ENCODE assay signal across 1 cellular context in the genomic region with DNA sequence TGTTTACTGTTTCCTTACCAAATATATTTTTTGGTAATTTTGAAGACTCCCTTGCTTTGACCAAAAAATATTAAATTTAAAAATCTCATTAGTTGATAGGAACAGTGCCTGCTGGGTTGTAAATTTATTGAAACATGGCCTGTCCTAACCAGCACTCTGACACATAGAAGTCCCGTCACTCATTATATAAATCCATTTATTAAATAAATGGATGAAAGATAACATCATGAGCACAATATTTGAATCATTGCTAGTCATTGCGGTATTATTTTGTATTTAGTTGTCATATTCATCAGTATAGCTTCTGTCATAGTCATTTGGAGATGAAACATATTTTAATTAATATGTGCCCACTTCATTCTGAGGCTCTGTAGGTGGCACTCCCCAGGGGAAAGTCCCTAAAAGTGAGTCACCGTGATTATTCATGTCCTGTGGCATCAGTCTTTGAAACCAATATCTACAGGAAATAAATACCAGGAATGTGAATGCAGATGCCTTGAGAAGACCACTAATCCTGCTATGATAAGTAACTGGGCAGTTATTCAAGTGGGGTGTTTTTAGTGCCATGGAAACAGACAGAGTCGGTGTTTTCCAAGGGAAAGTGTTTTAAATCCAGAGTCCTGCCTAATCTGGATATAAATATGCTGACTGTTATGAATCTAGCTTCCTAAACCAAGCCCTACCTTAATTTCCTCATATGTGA.
TF ChIP-seq lines count a peak whose summit lies in the region.

No MANE protein-coding gene starts in this region.

TF ChIP-seq in SK-N-SH, 30 proteins besides CTCF, POLR2A, EP300 and RAD21 (continued from another document):
- TF ChIP-seq, protein P1, sequence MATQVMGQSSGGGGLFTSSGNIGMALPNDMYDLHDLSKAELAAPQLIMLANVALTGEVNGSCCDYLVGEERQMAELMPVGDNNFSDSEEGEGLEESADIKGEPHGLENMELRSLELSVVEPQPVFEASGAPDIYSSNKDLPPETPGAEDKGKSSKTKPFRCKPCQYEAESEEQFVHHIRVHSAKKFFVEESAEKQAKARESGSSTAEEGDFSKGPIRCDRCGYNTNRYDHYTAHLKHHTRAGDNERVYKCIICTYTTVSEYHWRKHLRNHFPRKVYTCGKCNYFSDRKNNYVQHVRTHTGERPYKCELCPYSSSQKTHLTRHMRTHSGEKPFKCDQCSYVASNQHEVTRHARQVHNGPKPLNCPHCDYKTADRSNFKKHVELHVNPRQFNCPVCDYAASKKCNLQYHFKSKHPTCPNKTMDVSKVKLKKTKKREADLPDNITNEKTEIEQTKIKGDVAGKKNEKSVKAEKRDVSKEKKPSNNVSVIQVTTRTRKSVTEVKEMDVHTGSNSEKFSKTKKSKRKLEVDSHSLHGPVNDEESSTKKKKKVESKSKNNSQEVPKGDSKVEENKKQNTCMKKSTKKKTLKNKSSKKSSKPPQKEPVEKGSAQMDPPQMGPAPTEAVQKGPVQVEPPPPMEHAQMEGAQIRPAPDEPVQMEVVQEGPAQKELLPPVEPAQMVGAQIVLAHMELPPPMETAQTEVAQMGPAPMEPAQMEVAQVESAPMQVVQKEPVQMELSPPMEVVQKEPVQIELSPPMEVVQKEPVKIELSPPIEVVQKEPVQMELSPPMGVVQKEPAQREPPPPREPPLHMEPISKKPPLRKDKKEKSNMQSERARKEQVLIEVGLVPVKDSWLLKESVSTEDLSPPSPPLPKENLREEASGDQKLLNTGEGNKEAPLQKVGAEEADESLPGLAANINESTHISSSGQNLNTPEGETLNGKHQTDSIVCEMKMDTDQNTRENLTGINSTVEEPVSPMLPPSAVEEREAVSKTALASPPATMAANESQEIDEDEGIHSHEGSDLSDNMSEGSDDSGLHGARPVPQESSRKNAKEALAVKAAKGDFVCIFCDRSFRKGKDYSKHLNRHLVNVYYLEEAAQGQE (IDR thresholded peaks at IDR 0.05; ENCODE audit: low read depth, low read length), result no peak; the same call in 1 of the 2 replicates
- TF ChIP-seq FOSL2 (IDR thresholded peaks at IDR 0.05; ENCODE audit: borderline replicate concordance, low read depth), result peak; percentile 99
- peak; percentile 99 for TF ChIP-seq JUND (IDR thresholded peaks at IDR 0.05)
- peak; percentile 92; the same call in 1 of the 2 replicates for TF ChIP-seq FOXM1 (IDR thresholded peaks at IDR 0.05; ENCODE audit: low read depth)
- no peak for TF ChIP-seq GATA2 (CRISPR knock-in tag; IDR thresholded peaks at IDR 0.05)
- peak; percentile 97 for TF ChIP-seq TEAD4 (IDR thresholded peaks at IDR 0.05; ENCODE audit: borderline replicate concordance, insufficient read depth)
- no peak for TF ChIP-seq TAF1 (IDR thresholded peaks at IDR 0.05; ENCODE audit: borderline replicate concordance, low read depth, low read length)
- TF ChIP-seq, protein P2, sequence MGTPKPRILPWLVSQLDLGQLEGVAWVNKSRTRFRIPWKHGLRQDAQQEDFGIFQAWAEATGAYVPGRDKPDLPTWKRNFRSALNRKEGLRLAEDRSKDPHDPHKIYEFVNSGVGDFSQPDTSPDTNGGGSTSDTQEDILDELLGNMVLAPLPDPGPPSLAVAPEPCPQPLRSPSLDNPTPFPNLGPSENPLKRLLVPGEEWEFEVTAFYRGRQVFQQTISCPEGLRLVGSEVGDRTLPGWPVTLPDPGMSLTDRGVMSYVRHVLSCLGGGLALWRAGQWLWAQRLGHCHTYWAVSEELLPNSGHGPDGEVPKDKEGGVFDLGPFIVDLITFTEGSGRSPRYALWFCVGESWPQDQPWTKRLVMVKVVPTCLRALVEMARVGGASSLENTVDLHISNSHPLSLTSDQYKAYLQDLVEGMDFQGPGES (IDR thresholded peaks at IDR 0.05; ENCODE audit: low read depth, low read length), result no peak
- no peak for TF ChIP-seq ELF1 (IDR thresholded peaks at IDR 0.05)
- peak; percentile 85; the same call in 1 of the 2 replicates for TF ChIP-seq RXRA (IDR thresholded peaks at IDR 0.05; ENCODE audit: borderline replicate concordance, low read depth)
- TF ChIP-seq RCOR1 (IDR thresholded peaks at IDR 0.05; ENCODE audit: low read length), result no peak
- TF ChIP-seq, protein P3, sequence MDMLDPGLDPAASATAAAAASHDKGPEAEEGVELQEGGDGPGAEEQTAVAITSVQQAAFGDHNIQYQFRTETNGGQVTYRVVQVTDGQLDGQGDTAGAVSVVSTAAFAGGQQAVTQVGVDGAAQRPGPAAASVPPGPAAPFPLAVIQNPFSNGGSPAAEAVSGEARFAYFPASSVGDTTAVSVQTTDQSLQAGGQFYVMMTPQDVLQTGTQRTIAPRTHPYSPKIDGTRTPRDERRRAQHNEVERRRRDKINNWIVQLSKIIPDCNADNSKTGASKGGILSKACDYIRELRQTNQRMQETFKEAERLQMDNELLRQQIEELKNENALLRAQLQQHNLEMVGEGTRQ (IDR thresholded peaks at IDR 0.05; ENCODE audit: borderline replicate concordance, low read depth, low read length), result no peak
- TF ChIP-seq YY1 (IDR thresholded peaks at IDR 0.05; ENCODE audit: low read depth), result no peak
- peak; percentile 92 for TF ChIP-seq NFIC (IDR thresholded peaks at IDR 0.05; ENCODE audit: borderline replicate concordance)
- no peak for TF ChIP-seq MXI1 (IDR thresholded peaks at IDR 0.05; ENCODE audit: low read depth, low read length)
- TF ChIP-seq FOXJ3 (CRISPR knock-in tag; IDR thresholded peaks at IDR 0.05), result no peak
- no peak; the same call in 1 of the 2 replicates for TF ChIP-seq SIN3A (IDR thresholded peaks at IDR 0.05; ENCODE audit: borderline replicate concordance, low read depth, low read length)
- TF ChIP-seq POLR2AphosphoS5 (IDR thresholded peaks at IDR 0.05; ENCODE audit: low read depth, low read length), result peak; percentile 80; the same call in 1 of the 2 replicates
